ENCODE assay signal across 29 cellular contexts in genomic region chr2:147506889-147507288, GRCh38.
"Had no signal": no experiment of that assay in that cellular context is flagged by ENCODE, and none has a peak within 500 bp of the region (broad histone marks: within the 10 kb centered on the region; RNA-seq: fewer than 3 reads in every experiment).

No MANE protein-coding gene starts in this region.

- H3K27ac ChIP-seq: ascending aorta, breast epithelium, cardiac muscle cell, colonic mucosa, WERI-Rb-1 had no signal

- H3K36me3 ChIP-seq: ascending aorta, breast epithelium, cardiac muscle cell, colonic mucosa, WERI-Rb-1 had no signal

- H3K4me1 ChIP-seq: ascending aorta, breast epithelium, colonic mucosa had no signal

- H3K4me3 ChIP-seq: ascending aorta, breast epithelium, cardiac muscle cell, colonic mucosa had no signal

- H3K9me3 ChIP-seq: ascending aorta, breast epithelium, colonic mucosa had no signal

- DNase-seq: activated B cell treated with CpG ODN at 0.5 μM for 24 hours; activated CD4-positive, alpha-beta T cell treated with anti-CD3 and anti-CD28 coated beads for 48 hours; activated CD4-positive, alpha-beta T cell treated with anti-CD3 and anti-CD28 coated beads, Interleukin-2, amount 50 U/mL, for 1 hour; activated CD4-positive, alpha-beta T cell treated with anti-CD3 and anti-CD28 coated beads, Interleukin-2, amount 50 U/mL, for 48 hours; activated CD8-positive, alpha-beta memory T cell treated with anti-CD3 and anti-CD28 coated beads for 24 hours; activated CD8-positive, alpha-beta T cell treated with anti-CD3 and anti-CD28 coated beads for 36 hours; activated effector memory CD4-positive, alpha-beta T cell treated with Interleukin-2 at 50 U/mL for 16 hours; activated naive CD4-positive, alpha-beta T cell; activated naive CD4-positive, alpha-beta T cell treated with anti-CD3 and anti-CD28 coated beads, Interleukin-2, amount 10 ng/mL, durations not matched to agents 7 days and 5 days; activated naive CD8-positive, alpha-beta T cell treated with anti-CD3 and anti-CD28 coated beads, Interleukin-2, amount 10 ng/mL, durations not matched to agents 7 days and 5 days; activated T-cell treated with anti-CD3 and anti-CD28 coated beads, Interleukin-2, amount 50 U/mL, for 4 hours; central memory CD4-positive, alpha-beta T cell; cerebellar nuclear complex; colonic mucosa; effector memory CD4-positive, alpha-beta T cell; endodermal cell; foreskin fibroblast; T-helper 1 cell; T-helper 17 cell; T1000; WERI-Rb-1 had no signal

- ATAC-seq: activated CD4-positive, CD25-positive, alpha-beta regulatory T cell treated with anti-CD3 and anti-CD28 coated beads, Interleukin-2, amount 50 U/mL, for 24 hours; activated CD8-positive, alpha-beta T cell treated with anti-CD3 and anti-CD28 coated beads for 36 hours; activated naive CD4-positive, alpha-beta T cell treated with anti-CD3 and anti-CD28 coated beads, Interleukin-2, amount 50 U/mL, for 72 hours; activated T-cell treated with anti-CD3 and anti-CD28 coated beads, Interleukin-2, amount 50 U/mL, for 4 hours; activated T-helper 17 cell treated with anti-CD3 and anti-CD28 coated beads, Interleukin-2, amount 50 U/mL, for 72 hours; esophagus mucosa; T-helper 17 cell had no signal

- FAIRE-seq: frontal cortex had no signal

- H3K27me3 ChIP-seq: ascending aorta, breast epithelium, cardiac muscle cell, colonic mucosa had no signal
